In genomic region chr17:42853004-42853403, GRCh38 we compare ENCODE assay signal across 9 cellular contexts. TPM values are rescaled to one million over a fixed set of nuclear protein-coding genes. Genes with fewer than 3 reads are reported as not detected.
DNase-seq lines count a peak whose midpoint lies in the region; TF ChIP-seq lines count a peak whose summit lies in the region.
"Had no signal": no experiment of that assay in that cellular context is flagged by ENCODE, and none has a peak within 500 bp of the region (broad histone marks: within the 10 kb centered on the region; RNA-seq: fewer than 3 reads in every experiment).

No MANE protein-coding gene starts in this region.

- H3K4me1 ChIP-seq in esophagus muscularis mucosa (peaks cover 3 to 74% (median 69%) of the 10 kb centered on the region in 4 donors), spleen (peaks cover 0 to 43% (median 17%) of the 10 kb centered on the region in 6 donors), Caco-2 (no peaks in the 10 kb centered on the region)

- H3K4me3 Mint-ChIP-seq in Caco-2 (ENCODE audit: unreplicated experiment): no peak overlapping the region
- H3K4me3 Mint-ChIP-seq: activated CD8-positive, alpha-beta memory T cell treated with anti-CD3 and anti-CD28 coated beads, Interleukin-2, amount 10 ng/mL, durations not matched to agents 7 days and 5 days had no signal

- no peaks in the 10 kb centered on the region for H3K27me3 Mint-ChIP-seq in Caco-2 (ENCODE audit: insufficient read depth, unreplicated experiment)
- H3K27me3 Mint-ChIP-seq: activated CD8-positive, alpha-beta memory T cell treated with anti-CD3 and anti-CD28 coated beads, Interleukin-2, amount 10 ng/mL, durations not matched to agents 7 days and 5 days had no signal

- no peak for DNase-seq in esophagus muscularis mucosa (ENCODE audit: extremely low spot score)
- no peak for DNase-seq in spleen
- no peak for DNase-seq in Caco-2
- DNase-seq in occipital lobe (lab: John Stamatoyannopoulos, UW): no peak
- DNase-seq: activated CD8-positive, alpha-beta memory T cell treated with anti-CD3 and anti-CD28 coated beads, Interleukin-2, amount 10 ng/mL, durations not matched to agents 7 days and 5 days; NCI-H1417; NK-92 treated with Interleukin-12 subunit alpha and Interleukin-12 subunit beta, amount 100 ng/mL, for 24 hours had no signal

- H3K27ac ChIP-seq in esophagus muscularis mucosa (replicated peaks in 1 of 4) (peak overlapping the region; percentile 86 to 89 (median 88)), spleen (peak overlapping the region in 3 of 8 donors; percentile 20 to 48 (median 35))
- H3K27ac ChIP-seq: HL-60 had no signal

- no peaks in the 10 kb centered on the region for H3K9me3 ChIP-seq in esophagus muscularis mucosa
- no peaks in the 10 kb centered on the region for H3K9me3 ChIP-seq in spleen
- H3K9me3 ChIP-seq in Caco-2: no peaks in the 10 kb centered on the region

- no peak overlapping the region for H3K27ac Mint-ChIP-seq in Caco-2 (ENCODE audit: unreplicated experiment)
- H3K27ac Mint-ChIP-seq: activated CD8-positive, alpha-beta memory T cell treated with anti-CD3 and anti-CD28 coated beads, Interleukin-2, amount 10 ng/mL, durations not matched to agents 7 days and 5 days had no signal

- H3K27me3 ChIP-seq in esophagus muscularis mucosa: no peaks in the 10 kb centered on the region
- no peaks in the 10 kb centered on the region for H3K27me3 ChIP-seq in spleen (replicated peaks in 1 of 7)
- H3K27me3 ChIP-seq in Caco-2 (replicated peaks; ENCODE audit: control insufficient read depth, insufficient read depth, low read length): no peaks in the 10 kb centered on the region

- no peaks in the 10 kb centered on the region for H3K4me1 Mint-ChIP-seq in Caco-2 (ENCODE audit: low read depth, unreplicated experiment)
- H3K4me1 Mint-ChIP-seq: activated CD8-positive, alpha-beta memory T cell treated with anti-CD3 and anti-CD28 coated beads, Interleukin-2, amount 10 ng/mL, durations not matched to agents 7 days and 5 days had no signal

- intact Hi-C loops in esophagus muscularis mucosa (cut with DNase I): no loop called here
- intact Hi-C loops in spleen (cut with DNase I; ENCODE audit: low total_unique reads): no loop called here
- intact Hi-C loops in Caco-2 (cut with micrococcal nuclease; ENCODE audit: unreplicated experiment): no loop called here

- H3K9me3 Mint-ChIP-seq in Caco-2 (ENCODE audit: unreplicated experiment): no peaks in the 10 kb centered on the region

- H3K36me3 Mint-ChIP-seq in Caco-2 (ENCODE audit: insufficient read depth, unreplicated experiment): no peaks in the 10 kb centered on the region
- H3K36me3 Mint-ChIP-seq: activated CD8-positive, alpha-beta memory T cell treated with anti-CD3 and anti-CD28 coated beads, Interleukin-2, amount 10 ng/mL, durations not matched to agents 7 days and 5 days had no signal

- 11% methylated on average over 4 of the region's 4 CpGs for WGBS in esophagus muscularis mucosa
- 55 to 67% (median 58%) methylated on average over 4 of the region's 4 CpGs for WGBS in spleen, 5 donors

- POLR2A ChIA-PET in Caco-2 (lab: Charles Lee): no interaction called here

- TF ChIP-seq EP300 in esophagus muscularis mucosa (IDR thresholded peaks at IDR 0.05): no peak

- TF ChIP-seq CTCF in esophagus muscularis mucosa (IDR thresholded peaks at IDR 0.05): peak in 1 of 3 experiments; percentile 17
- no peak for TF ChIP-seq CTCF in spleen (IDR thresholded peaks at IDR 0.05 in 8 of 11, conservative IDR thresholded peaks at IDR 0.05 in 3 of 11)
- no peak for TF ChIP-seq CTCF in Caco-2 (IDR thresholded peaks at IDR 0.05; ENCODE audit: insufficient read depth in 1 of 2, low read depth in 1 of 2, low read length in 1 of 2, severe bottlenecking in 1 of 2, unreplicated experiment in 1 of 2)

- CTCF ChIA-PET in Caco-2 (lab: Charles Lee): interaction anchor here (0.6 kb wide), 1 partner anchor 50 kb away, joined by 6 read pairs; no protein-coding TSS in a partner anchor

- H3K4me3 ChIP-seq in esophagus muscularis mucosa (peak overlapping the region; percentile 59 to 69 (median 62)), spleen (peak overlapping the region in 6 of 8 donors; percentile 11 to 62 (median 14)), Caco-2 (ENCODE audit: low read depth, low read length) (no peak overlapping the region)

- peaks cover 0 to 27% (median 10%) of the 10 kb centered on the region in 4 donors for H3K36me3 ChIP-seq in esophagus muscularis mucosa
- peaks cover 0 to 4% (median 0%) of the 10 kb centered on the region in 6 donors for H3K36me3 ChIP-seq in spleen
- H3K36me3 ChIP-seq in Caco-2 (ENCODE audit: control insufficient read depth, insufficient read depth, low read length): no peaks in the 10 kb centered on the region

- TF ChIP-seq POLR2A in esophagus muscularis mucosa (IDR thresholded peaks at IDR 0.05; ENCODE audit: low read depth) (no peak), spleen (IDR thresholded peaks at IDR 0.05) (no peak)

- no TSS peak for BruUV-seq in Caco-2 (replicated peaks; lab: Mats Ljungman, UMichigan)

RNA-seq across cellular contexts. Expression of gene AOC3, which starts 2.0 kb away (rescaled TPM):
- total RNA-seq in esophagus muscularis mucosa (100 to 1,000 TPM in 3 of 4 donors, 10 to 100 TPM in 1; 89.0 to 242 (median 118) TPM), spleen (10 to 100 TPM; 14.0 to 32.5 (median 23.5) TPM), Caco-2 (2022) (0.49 and 0.93 TPM in 2 replicates), occipital lobe (0.16 TPM)
- polyA plus RNA-seq in spleen: 10 to 100 TPM in 2 of 3 donors, 1 to 10 TPM in 1; 7.1 to 14.6 (median 12.3) TPM

RNA-seq across cellular contexts. Expression of gene AOC2, which starts 8.6 kb away (rescaled TPM):
- 1 to 10 TPM in 3 of 4 donors, under 1 TPM in 1; 0.66 to 2.0 (median 1.4) TPM for total RNA-seq in esophagus muscularis mucosa
- 1 to 10 TPM; 2.3 to 3.6 (median 2.7) TPM for total RNA-seq in spleen
- under 1 TPM; 0.59 to 0.90 (median 0.63) TPM for polyA plus RNA-seq in spleen
- total RNA-seq in Caco-2 (2022): 3.7 and 4.2 TPM in 2 replicates
- 0.78 TPM for total RNA-seq in occipital lobe

RNA-seq across cellular contexts. Expression of gene PSME3, which starts 19.8 kb away (rescaled TPM):
- total RNA-seq in esophagus muscularis mucosa (10 to 100 TPM; 68.9 to 91.5 (median 77.2) TPM), spleen (10 to 100 TPM; 66.9 to 96.4 (median 77.4) TPM), Caco-2 (2022) (195 and 197 TPM in 2 replicates), occipital lobe (39.8 TPM)
- polyA plus RNA-seq in spleen: 10 to 100 TPM; 19.1 to 46.0 (median 29.6) TPM

RNA-seq across cellular contexts. Expression of gene BECN1, which starts 28.9 kb away (rescaled TPM):
- total RNA-seq in esophagus muscularis mucosa (100 to 1,000 TPM; 165 to 293 (median 237) TPM), spleen (100 to 1,000 TPM in 2 of 7 donors, 10 to 100 TPM in 5; 76.4 to 113 (median 95.6) TPM), Caco-2 (2022) (82.0 and 82.7 TPM in 2 replicates), occipital lobe (57.7 TPM)
- 10 to 100 TPM; 43.0 to 57.8 (median 50.2) TPM for polyA plus RNA-seq in spleen

RNA-seq across cellular contexts. Expression of gene G6PC1, which starts 47.6 kb away (rescaled TPM):
- under 1 TPM in 1 of 4 donors, not detected in 3; 0.06 TPM for total RNA-seq in esophagus muscularis mucosa
- total RNA-seq in spleen: not detected
- polyA plus RNA-seq in spleen: not detected
- not detected in 2 replicates for total RNA-seq in Caco-2 (2022)
- total RNA-seq in occipital lobe: not detected
- total RNA-seq: activated CD8-positive, alpha-beta memory T cell treated with anti-CD3 and anti-CD28 coated beads, Interleukin-2, amount 10 ng/mL, durations not matched to agents 7 days and 5 days; fibroblast of lung had no signal
- polyA plus RNA-seq: fibroblast of lung had no signal
